1 cellular context compared by ENCODE assay signal in the genomic region with DNA sequence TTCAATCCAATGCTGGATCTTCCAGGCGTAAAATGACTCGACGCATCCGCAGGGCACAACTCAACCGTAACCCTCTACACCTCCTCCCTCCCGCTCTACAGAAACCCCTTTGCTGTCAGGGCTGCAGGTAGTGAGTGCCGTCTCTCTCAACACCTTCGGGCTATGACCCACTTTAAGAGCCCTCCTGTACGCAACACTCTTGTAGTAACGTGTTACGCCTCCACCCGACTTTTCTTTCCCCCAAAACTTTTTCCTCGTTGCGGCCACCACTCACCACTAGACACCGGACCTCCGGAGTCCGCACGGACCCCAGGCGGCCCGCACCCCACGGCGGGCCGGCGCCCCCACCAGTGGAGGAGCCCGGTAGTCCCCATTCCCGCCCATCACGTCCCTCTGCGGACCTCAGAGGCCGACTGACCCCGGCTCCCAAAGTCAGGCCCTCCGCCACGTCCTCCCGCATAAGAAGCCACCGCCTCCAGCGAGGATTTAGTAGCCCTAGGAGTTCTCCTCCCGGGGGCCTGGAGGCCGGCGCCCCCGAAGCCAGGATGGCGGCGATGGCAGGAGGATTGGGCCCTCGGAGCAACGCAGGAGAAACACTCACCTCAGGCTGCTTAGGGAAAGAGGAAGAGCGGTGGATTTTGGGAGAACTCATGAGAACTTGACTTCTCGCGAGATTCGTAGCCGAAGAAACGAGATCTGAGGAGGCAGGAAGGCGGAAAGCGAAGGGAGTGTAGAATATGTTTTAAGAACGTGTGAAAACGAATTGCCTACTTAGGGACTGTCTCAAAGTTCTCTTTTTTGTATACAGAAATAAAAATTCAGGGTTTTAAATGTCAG.
TF ChIP-seq lines count a peak whose summit lies in the region.

A gene (minus strand): TSS at position 609 of the 837 bp plus-strand sequence.

TF ChIP-seq in K562, 482 proteins besides CTCF, POLR2A, EP300 and RAD21 (continued from another document and continues in another):
- TF ChIP-seq, protein P1, sequence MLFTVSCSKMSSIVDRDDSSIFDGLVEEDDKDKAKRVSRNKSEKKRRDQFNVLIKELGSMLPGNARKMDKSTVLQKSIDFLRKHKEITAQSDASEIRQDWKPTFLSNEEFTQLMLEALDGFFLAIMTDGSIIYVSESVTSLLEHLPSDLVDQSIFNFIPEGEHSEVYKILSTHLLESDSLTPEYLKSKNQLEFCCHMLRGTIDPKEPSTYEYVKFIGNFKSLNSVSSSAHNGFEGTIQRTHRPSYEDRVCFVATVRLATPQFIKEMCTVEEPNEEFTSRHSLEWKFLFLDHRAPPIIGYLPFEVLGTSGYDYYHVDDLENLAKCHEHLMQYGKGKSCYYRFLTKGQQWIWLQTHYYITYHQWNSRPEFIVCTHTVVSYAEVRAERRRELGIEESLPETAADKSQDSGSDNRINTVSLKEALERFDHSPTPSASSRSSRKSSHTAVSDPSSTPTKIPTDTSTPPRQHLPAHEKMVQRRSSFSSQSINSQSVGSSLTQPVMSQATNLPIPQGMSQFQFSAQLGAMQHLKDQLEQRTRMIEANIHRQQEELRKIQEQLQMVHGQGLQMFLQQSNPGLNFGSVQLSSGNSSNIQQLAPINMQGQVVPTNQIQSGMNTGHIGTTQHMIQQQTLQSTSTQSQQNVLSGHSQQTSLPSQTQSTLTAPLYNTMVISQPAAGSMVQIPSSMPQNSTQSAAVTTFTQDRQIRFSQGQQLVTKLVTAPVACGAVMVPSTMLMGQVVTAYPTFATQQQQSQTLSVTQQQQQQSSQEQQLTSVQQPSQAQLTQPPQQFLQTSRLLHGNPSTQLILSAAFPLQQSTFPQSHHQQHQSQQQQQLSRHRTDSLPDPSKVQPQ (CRISPR knock-in tag; IDR thresholded peaks at IDR 0.05; ENCODE audit: borderline replicate concordance), result no peak
- TF ChIP-seq ATF7 (IDR thresholded peaks at IDR 0.05), result peak; percentile 59; the same call in 1 of the 2 replicates
- TF ChIP-seq L3MBTL2 (IDR thresholded peaks at IDR 0.05), result 0 out of 2 replicates have a peak, but pooled peaks have one; percentile 20
- TF ChIP-seq SAP30 (IDR thresholded peaks at IDR 0.05; ENCODE audit: borderline replicate concordance, insufficient read depth, low read depth, low read length, poor library complexity, severe bottlenecking), result no peak
- TF ChIP-seq SLC30A9 (CRISPR knock-in tag; IDR thresholded peaks at IDR 0.05), result no peak
- TF ChIP-seq CBFB (CRISPR knock-in tag; IDR thresholded peaks at IDR 0.05), result no peak
- no peak for TF ChIP-seq ZNF212 (CRISPR knock-in tag; IDR thresholded peaks at IDR 0.05)
- TF ChIP-seq NUFIP1 (IDR thresholded peaks at IDR 0.05; ENCODE audit: partially characterized antibody), result no peak
- no peak for TF ChIP-seq NCOA6 (IDR thresholded peaks at IDR 0.05)
- TF ChIP-seq PHB2 (IDR thresholded peaks at IDR 0.05; ENCODE audit: low read depth), result no peak
- no peak for TF ChIP-seq JUN (IDR thresholded peaks at IDR 0.05; ENCODE audit: borderline replicate concordance, low read depth, low read length)
- no peak for TF ChIP-seq JUN (CRISPR knock-in tag; IDR thresholded peaks at IDR 0.05; ENCODE audit: borderline replicate concordance)
- TF ChIP-seq ETV5 (CRISPR knock-in tag; IDR thresholded peaks at IDR 0.05; ENCODE audit: low read depth), result 0 out of 2 replicates have a peak, but pooled peaks have one; percentile 10
- no peak for TF ChIP-seq SAFB2 (IDR thresholded peaks at IDR 0.05; ENCODE audit: borderline replicate concordance, low read depth, low read length, severe bottlenecking)
- TF ChIP-seq HDAC6 (IDR thresholded peaks at IDR 0.05; ENCODE audit: low read depth, low read length), result 0 out of 2 replicates have a peak, but pooled peaks have one; percentile 22
- TF ChIP-seq ARID1B (IDR thresholded peaks at IDR 0.05), result no peak
- TF ChIP-seq, protein P2, sequence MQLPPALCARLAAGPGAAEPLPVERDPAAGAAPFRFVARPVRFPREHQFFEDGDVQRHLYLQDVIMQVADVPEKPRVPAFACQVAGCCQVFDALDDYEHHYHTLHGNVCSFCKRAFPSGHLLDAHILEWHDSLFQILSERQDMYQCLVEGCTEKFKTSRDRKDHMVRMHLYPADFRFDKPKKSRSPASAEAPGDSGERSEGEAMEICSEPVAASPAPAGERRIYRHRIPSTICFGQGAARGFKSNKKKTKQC (CRISPR knock-in tag; IDR thresholded peaks at IDR 0.05), result no peak
- TF ChIP-seq, protein P3, sequence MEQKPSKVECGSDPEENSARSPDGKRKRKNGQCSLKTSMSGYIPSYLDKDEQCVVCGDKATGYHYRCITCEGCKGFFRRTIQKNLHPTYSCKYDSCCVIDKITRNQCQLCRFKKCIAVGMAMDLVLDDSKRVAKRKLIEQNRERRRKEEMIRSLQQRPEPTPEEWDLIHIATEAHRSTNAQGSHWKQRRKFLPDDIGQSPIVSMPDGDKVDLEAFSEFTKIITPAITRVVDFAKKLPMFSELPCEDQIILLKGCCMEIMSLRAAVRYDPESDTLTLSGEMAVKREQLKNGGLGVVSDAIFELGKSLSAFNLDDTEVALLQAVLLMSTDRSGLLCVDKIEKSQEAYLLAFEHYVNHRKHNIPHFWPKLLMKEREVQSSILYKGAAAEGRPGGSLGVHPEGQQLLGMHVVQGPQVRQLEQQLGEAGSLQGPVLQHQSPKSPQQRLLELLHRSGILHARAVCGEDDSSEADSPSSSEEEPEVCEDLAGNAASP (IDR thresholded peaks at IDR 0.05), result no peak
- no peak for TF ChIP-seq PYGO2 (tag; IDR thresholded peaks at IDR 0.05)
- TF ChIP-seq, protein P4, sequence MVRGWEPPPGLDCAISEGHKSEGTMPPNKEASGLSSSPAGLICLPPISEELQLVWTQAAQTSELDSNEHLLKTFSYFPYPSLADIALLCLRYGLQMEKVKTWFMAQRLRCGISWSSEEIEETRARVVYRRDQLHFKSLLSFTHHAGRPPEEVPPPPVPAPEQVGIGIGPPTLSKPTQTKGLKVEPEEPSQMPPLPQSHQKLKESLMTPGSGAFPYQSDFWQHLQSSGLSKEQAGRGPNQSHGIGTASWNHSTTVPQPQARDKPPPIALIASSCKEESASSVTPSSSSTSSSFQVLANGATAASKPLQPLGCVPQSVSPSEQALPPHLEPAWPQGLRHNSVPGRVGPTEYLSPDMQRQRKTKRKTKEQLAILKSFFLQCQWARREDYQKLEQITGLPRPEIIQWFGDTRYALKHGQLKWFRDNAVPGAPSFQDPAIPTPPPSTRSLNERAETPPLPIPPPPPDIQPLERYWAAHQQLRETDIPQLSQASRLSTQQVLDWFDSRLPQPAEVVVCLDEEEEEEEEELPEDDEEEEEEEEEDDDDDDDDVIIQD (CRISPR knock-in tag; IDR thresholded peaks at IDR 0.05), result no peak
- peak; percentile 98 for TF ChIP-seq ZZZ3 (IDR thresholded peaks at IDR 0.05)
- peak; percentile 98 for TF ChIP-seq POLR2B (IDR thresholded peaks at IDR 0.05; ENCODE audit: low read depth, partially characterized antibody)
- TF ChIP-seq, protein P5, sequence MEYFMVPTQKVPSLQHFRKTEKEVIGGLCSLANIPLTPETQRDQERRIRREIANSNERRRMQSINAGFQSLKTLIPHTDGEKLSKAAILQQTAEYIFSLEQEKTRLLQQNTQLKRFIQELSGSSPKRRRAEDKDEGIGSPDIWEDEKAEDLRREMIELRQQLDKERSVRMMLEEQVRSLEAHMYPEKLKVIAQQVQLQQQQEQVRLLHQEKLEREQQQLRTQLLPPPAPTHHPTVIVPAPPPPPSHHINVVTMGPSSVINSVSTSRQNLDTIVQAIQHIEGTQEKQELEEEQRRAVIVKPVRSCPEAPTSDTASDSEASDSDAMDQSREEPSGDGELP (CRISPR knock-in tag; IDR thresholded peaks at IDR 0.05; ENCODE audit: borderline replicate concordance), result peak; percentile 63
- no peak for TF ChIP-seq RBM39 (optimal IDR thresholded peaks at IDR 0.05; ENCODE audit: low read depth, low read length)
- TF ChIP-seq, protein P6, sequence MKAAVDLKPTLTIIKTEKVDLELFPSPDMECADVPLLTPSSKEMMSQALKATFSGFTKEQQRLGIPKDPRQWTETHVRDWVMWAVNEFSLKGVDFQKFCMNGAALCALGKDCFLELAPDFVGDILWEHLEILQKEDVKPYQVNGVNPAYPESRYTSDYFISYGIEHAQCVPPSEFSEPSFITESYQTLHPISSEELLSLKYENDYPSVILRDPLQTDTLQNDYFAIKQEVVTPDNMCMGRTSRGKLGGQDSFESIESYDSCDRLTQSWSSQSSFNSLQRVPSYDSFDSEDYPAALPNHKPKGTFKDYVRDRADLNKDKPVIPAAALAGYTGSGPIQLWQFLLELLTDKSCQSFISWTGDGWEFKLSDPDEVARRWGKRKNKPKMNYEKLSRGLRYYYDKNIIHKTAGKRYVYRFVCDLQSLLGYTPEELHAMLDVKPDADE (conservative IDR thresholded peaks at IDR 0.05; ENCODE audit: control insufficient read depth, low read depth, low read length), result no peak
- no peak for TF ChIP-seq BRCA1 (IDR thresholded peaks at IDR 0.05)
- TF ChIP-seq BRCA1 (CRISPR knock-in tag; IDR thresholded peaks at IDR 0.05), result no peak
- no peak for TF ChIP-seq ZNF436 (CRISPR knock-in tag; IDR thresholded peaks at IDR 0.05)
- no peak for TF ChIP-seq TAF15 (IDR thresholded peaks at IDR 0.05; ENCODE audit: low read depth, low read length)
- TF ChIP-seq MCM2 (IDR thresholded peaks at IDR 0.05; ENCODE audit: low read depth), result no peak
- TF ChIP-seq, protein P7, sequence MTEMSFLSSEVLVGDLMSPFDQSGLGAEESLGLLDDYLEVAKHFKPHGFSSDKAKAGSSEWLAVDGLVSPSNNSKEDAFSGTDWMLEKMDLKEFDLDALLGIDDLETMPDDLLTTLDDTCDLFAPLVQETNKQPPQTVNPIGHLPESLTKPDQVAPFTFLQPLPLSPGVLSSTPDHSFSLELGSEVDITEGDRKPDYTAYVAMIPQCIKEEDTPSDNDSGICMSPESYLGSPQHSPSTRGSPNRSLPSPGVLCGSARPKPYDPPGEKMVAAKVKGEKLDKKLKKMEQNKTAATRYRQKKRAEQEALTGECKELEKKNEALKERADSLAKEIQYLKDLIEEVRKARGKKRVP (CRISPR knock-in tag; IDR thresholded peaks at IDR 0.05), result 0 out of 2 replicates have a peak, but pooled peaks have one; percentile 15
- TF ChIP-seq SMARCA4 (IDR thresholded peaks at IDR 0.05), result no peak
- TF ChIP-seq CCAR2 (IDR thresholded peaks at IDR 0.05; ENCODE audit: low read depth, low read length), result no peak
- TF ChIP-seq, protein P8, sequence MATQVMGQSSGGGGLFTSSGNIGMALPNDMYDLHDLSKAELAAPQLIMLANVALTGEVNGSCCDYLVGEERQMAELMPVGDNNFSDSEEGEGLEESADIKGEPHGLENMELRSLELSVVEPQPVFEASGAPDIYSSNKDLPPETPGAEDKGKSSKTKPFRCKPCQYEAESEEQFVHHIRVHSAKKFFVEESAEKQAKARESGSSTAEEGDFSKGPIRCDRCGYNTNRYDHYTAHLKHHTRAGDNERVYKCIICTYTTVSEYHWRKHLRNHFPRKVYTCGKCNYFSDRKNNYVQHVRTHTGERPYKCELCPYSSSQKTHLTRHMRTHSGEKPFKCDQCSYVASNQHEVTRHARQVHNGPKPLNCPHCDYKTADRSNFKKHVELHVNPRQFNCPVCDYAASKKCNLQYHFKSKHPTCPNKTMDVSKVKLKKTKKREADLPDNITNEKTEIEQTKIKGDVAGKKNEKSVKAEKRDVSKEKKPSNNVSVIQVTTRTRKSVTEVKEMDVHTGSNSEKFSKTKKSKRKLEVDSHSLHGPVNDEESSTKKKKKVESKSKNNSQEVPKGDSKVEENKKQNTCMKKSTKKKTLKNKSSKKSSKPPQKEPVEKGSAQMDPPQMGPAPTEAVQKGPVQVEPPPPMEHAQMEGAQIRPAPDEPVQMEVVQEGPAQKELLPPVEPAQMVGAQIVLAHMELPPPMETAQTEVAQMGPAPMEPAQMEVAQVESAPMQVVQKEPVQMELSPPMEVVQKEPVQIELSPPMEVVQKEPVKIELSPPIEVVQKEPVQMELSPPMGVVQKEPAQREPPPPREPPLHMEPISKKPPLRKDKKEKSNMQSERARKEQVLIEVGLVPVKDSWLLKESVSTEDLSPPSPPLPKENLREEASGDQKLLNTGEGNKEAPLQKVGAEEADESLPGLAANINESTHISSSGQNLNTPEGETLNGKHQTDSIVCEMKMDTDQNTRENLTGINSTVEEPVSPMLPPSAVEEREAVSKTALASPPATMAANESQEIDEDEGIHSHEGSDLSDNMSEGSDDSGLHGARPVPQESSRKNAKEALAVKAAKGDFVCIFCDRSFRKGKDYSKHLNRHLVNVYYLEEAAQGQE (CRISPR knock-in tag; IDR thresholded peaks at IDR 0.05; ENCODE audit: low read depth), result no peak
- no peak for TF ChIP-seq ZFP1 (CRISPR knock-in tag; IDR thresholded peaks at IDR 0.05)
- no peak for TF ChIP-seq ZNF133 (CRISPR knock-in tag; IDR thresholded peaks at IDR 0.05)
- no peak for TF ChIP-seq CHD1 (IDR thresholded peaks at IDR 0.05; ENCODE audit: low read length)
- TF ChIP-seq STAT5B (CRISPR knock-in tag; IDR thresholded peaks at IDR 0.05), result no peak
- TF ChIP-seq, protein P9, sequence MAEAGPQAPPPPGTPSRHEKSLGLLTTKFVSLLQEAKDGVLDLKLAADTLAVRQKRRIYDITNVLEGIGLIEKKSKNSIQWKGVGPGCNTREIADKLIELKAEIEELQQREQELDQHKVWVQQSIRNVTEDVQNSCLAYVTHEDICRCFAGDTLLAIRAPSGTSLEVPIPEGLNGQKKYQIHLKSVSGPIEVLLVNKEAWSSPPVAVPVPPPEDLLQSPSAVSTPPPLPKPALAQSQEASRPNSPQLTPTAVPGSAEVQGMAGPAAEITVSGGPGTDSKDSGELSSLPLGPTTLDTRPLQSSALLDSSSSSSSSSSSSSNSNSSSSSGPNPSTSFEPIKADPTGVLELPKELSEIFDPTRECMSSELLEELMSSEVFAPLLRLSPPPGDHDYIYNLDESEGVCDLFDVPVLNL (CRISPR knock-in tag; IDR thresholded peaks at IDR 0.05; ENCODE audit: low read depth), result no peak
- TF ChIP-seq NR4A1 (CRISPR knock-in tag; IDR thresholded peaks at IDR 0.05), result no peak
- TF ChIP-seq NR4A1 (tag; IDR thresholded peaks at IDR 0.05), result no peak
- peak; percentile 91 for TF ChIP-seq LCOR (CRISPR knock-in tag; IDR thresholded peaks at IDR 0.05)
- peak; percentile 59 for TF ChIP-seq CBX1 (IDR thresholded peaks at IDR 0.05; ENCODE audit: low read depth)
- TF ChIP-seq PPARD (CRISPR knock-in tag; IDR thresholded peaks at IDR 0.05), result no peak
- no peak for TF ChIP-seq CTBP1 (IDR thresholded peaks at IDR 0.05; ENCODE audit: borderline replicate concordance)
- no peak for TF ChIP-seq TEAD4 (IDR thresholded peaks at IDR 0.05; ENCODE audit: low read length)
- TF ChIP-seq TEAD4 (CRISPR knock-in tag; IDR thresholded peaks at IDR 0.05; ENCODE audit: borderline replicate concordance), result no peak
- TF ChIP-seq ZNF316 (IDR thresholded peaks at IDR 0.05), result no peak
- peak; percentile 96 for TF ChIP-seq ZFX (CRISPR knock-in tag; IDR thresholded peaks at IDR 0.05)
- no peak for TF ChIP-seq NR1H2 (CRISPR knock-in tag; IDR thresholded peaks at IDR 0.05)
- TF ChIP-seq PRPF4 (IDR thresholded peaks at IDR 0.05; ENCODE audit: insufficient read depth, low read depth, low read length, poor library complexity, severe bottlenecking), result peak; percentile 40
- TF ChIP-seq SMAD3 (CRISPR knock-in tag; conservative IDR thresholded peaks at IDR 0.05), result no peak
- TF ChIP-seq HSF4 (CRISPR knock-in tag; IDR thresholded peaks at IDR 0.05; ENCODE audit: borderline replicate concordance), result no peak
- peak; percentile 97 for TF ChIP-seq SPI1 (IDR thresholded peaks at IDR 0.05; ENCODE audit: borderline replicate concordance, low read depth, low read length)
- peak; percentile 95 for TF ChIP-seq KDM5B (IDR thresholded peaks at IDR 0.05; ENCODE audit: insufficient replicate concordance, low read depth, low read length)
- TF ChIP-seq KDM1A (IDR thresholded peaks at IDR 0.05), result no peak
- no peak for TF ChIP-seq SIX5 (IDR thresholded peaks at IDR 0.05; ENCODE audit: borderline replicate concordance in 1 of 2, insufficient read depth in 1 of 2, low read depth in 1 of 2, low read length in 2 of 2)
- peak; percentile 64 for TF ChIP-seq MTA3 (IDR thresholded peaks at IDR 0.05; ENCODE audit: borderline replicate concordance)
